In genomic region chr10:33899578-33900531, GRCh38 we compare ENCODE assay signal across 1 cellular context.
TF ChIP-seq lines count a peak whose summit lies in the region.

No MANE protein-coding gene starts in this region.

TF ChIP-seq in HepG2, 621 proteins besides CTCF, POLR2A, EP300 and RAD21 (continued from another document and continues in another):
- TF ChIP-seq ETS1 (CRISPR knock-in tag; IDR thresholded peaks at IDR 0.05) (no peak), TIGD3 (CRISPR knock-in tag; IDR thresholded peaks at IDR 0.05; ENCODE audit: borderline replicate concordance) (no peak), ELF4 (CRISPR knock-in tag; IDR thresholded peaks at IDR 0.05; ENCODE audit: borderline replicate concordance) (no peak), ASH2L (IDR thresholded peaks at IDR 0.05; ENCODE audit: insufficient read length, low read depth, low read length) (no peak), MAFG (CRISPR knock-in tag; IDR thresholded peaks at IDR 0.05) (no peak), GABPB1 (CRISPR knock-in tag; IDR thresholded peaks at IDR 0.05) (no peak), ZNF770 (CRISPR knock-in tag; IDR thresholded peaks at IDR 0.05) (no peak), ZNF572 (CRISPR knock-in tag; IDR thresholded peaks at IDR 0.05) (no peak), SIX4 (CRISPR knock-in tag; IDR thresholded peaks at IDR 0.05) (peak; percentile 97), TBX3 (IDR thresholded peaks at IDR 0.05; ENCODE audit: borderline replicate concordance) (no peak), ZNF367 (CRISPR knock-in tag; IDR thresholded peaks at IDR 0.05; ENCODE audit: borderline replicate concordance) (no peak), MXD1 (CRISPR knock-in tag; IDR thresholded peaks at IDR 0.05) (no peak), TCF7L2 (IDR thresholded peaks at IDR 0.05; ENCODE audit: low read depth, low read length) (no peak), ZNF326 (CRISPR knock-in tag; IDR thresholded peaks at IDR 0.05; ENCODE audit: borderline replicate concordance) (no peak), ZNF615 (CRISPR knock-in tag; IDR thresholded peaks at IDR 0.05; ENCODE audit: borderline replicate concordance) (no peak), ZNF431 (CRISPR knock-in tag; IDR thresholded peaks at IDR 0.05; ENCODE audit: borderline replicate concordance, low read depth) (no peak), ZMYM3 (CRISPR knock-in tag; IDR thresholded peaks at IDR 0.05) (no peak), SIN3A (IDR thresholded peaks at IDR 0.05; ENCODE audit: borderline replicate concordance, low read depth, low read length) (no peak), IKZF1 (IDR thresholded peaks at IDR 0.05) (no peak), NCOA2 (CRISPR knock-in tag; IDR thresholded peaks at IDR 0.05) (no peak), NR3C1 (CRISPR knock-in tag; IDR thresholded peaks at IDR 0.05) (no peak), ZNF160 (CRISPR knock-in tag; IDR thresholded peaks at IDR 0.05) (no peak), SIX1 (CRISPR knock-in tag; IDR thresholded peaks at IDR 0.05; ENCODE audit: borderline replicate concordance) (peak; percentile 98), ZNF850 (CRISPR knock-in tag; conservative IDR thresholded peaks at IDR 0.05) (no peak), ZNF709 (CRISPR knock-in tag; IDR thresholded peaks at IDR 0.05) (no peak), MYPOP (CRISPR knock-in tag; IDR thresholded peaks at IDR 0.05) (no peak), ZSCAN9 (CRISPR knock-in tag; IDR thresholded peaks at IDR 0.05; ENCODE audit: borderline replicate concordance) (no peak), PAWR (CRISPR knock-in tag; IDR thresholded peaks at IDR 0.05; ENCODE audit: borderline replicate concordance) (no peak), ZNF710 (CRISPR knock-in tag; IDR thresholded peaks at IDR 0.05; ENCODE audit: borderline replicate concordance) (no peak), ZNF468 (CRISPR knock-in tag; IDR thresholded peaks at IDR 0.05) (no peak), CENPT (CRISPR knock-in tag; IDR thresholded peaks at IDR 0.05; ENCODE audit: low read depth) (no peak), ZNF556 (CRISPR knock-in tag; IDR thresholded peaks at IDR 0.05; ENCODE audit: borderline replicate concordance) (no peak), CSRNP1 (CRISPR knock-in tag; IDR thresholded peaks at IDR 0.05) (no peak), MXD3 (CRISPR knock-in tag; IDR thresholded peaks at IDR 0.05) (no peak), REPIN1 (CRISPR knock-in tag; IDR thresholded peaks at IDR 0.05; ENCODE audit: borderline replicate concordance, low read depth) (peak; percentile 43; the same call in 1 of the 2 replicates), SP2 (CRISPR knock-in tag; IDR thresholded peaks at IDR 0.05) (no peak), THAP11 (CRISPR knock-in tag; IDR thresholded peaks at IDR 0.05) (0 out of 2 replicates have a peak, but pooled peaks have one; percentile 13), ZBTB25 (CRISPR knock-in tag; IDR thresholded peaks at IDR 0.05) (no peak), PAXIP1 (CRISPR knock-in tag; conservative IDR thresholded peaks at IDR 0.05) (peak; percentile 48; the same call in 1 of the 2 replicates), MTF1 (CRISPR knock-in tag; IDR thresholded peaks at IDR 0.05) (no peak), IRF2 (CRISPR knock-in tag; IDR thresholded peaks at IDR 0.05) (no peak), SRF (IDR thresholded peaks at IDR 0.05; ENCODE audit: low read depth, low read length) (no peak), TOPORS (CRISPR knock-in tag; IDR thresholded peaks at IDR 0.05) (no peak), KDM2A (CRISPR knock-in tag; IDR thresholded peaks at IDR 0.05; ENCODE audit: borderline replicate concordance, low read depth) (no peak), STAT5B (CRISPR knock-in tag; IDR thresholded peaks at IDR 0.05) (no peak), ZNF777 (CRISPR knock-in tag; IDR thresholded peaks at IDR 0.05) (no peak), PHF20 (CRISPR knock-in tag; IDR thresholded peaks at IDR 0.05) (no peak), NFIC (IDR thresholded peaks at IDR 0.05; ENCODE audit: low read length) (no peak), ELK4 (CRISPR knock-in tag; IDR thresholded peaks at IDR 0.05; ENCODE audit: borderline replicate concordance) (no peak), ZNF205 (CRISPR knock-in tag; IDR thresholded peaks at IDR 0.05) (no peak), FOXA1 (IDR thresholded peaks at IDR 0.05) (no peak), FOXA1 (CRISPR knock-in tag; IDR thresholded peaks at IDR 0.05) (peak; percentile 51; the same call in 1 of the 2 replicates), ZC3H4 (CRISPR knock-in tag; IDR thresholded peaks at IDR 0.05; ENCODE audit: borderline replicate concordance) (no peak), ZNF343 (CRISPR knock-in tag; IDR thresholded peaks at IDR 0.05) (no peak), ZNF775 (CRISPR knock-in tag; IDR thresholded peaks at IDR 0.05; ENCODE audit: borderline replicate concordance) (no peak), ZNF816 (CRISPR knock-in tag; IDR thresholded peaks at IDR 0.05; ENCODE audit: borderline replicate concordance) (no peak), ZNF788 (CRISPR knock-in tag; IDR thresholded peaks at IDR 0.05; ENCODE audit: borderline replicate concordance) (no peak), AHR (CRISPR knock-in tag; IDR thresholded peaks at IDR 0.05) (no peak), HOXA7 (CRISPR knock-in tag; IDR thresholded peaks at IDR 0.05) (no peak), SAP130 (CRISPR knock-in tag; IDR thresholded peaks at IDR 0.05; ENCODE audit: low read depth) (0 out of 2 replicates have a peak, but pooled peaks have one; percentile 14)
